In the genomic region with DNA sequence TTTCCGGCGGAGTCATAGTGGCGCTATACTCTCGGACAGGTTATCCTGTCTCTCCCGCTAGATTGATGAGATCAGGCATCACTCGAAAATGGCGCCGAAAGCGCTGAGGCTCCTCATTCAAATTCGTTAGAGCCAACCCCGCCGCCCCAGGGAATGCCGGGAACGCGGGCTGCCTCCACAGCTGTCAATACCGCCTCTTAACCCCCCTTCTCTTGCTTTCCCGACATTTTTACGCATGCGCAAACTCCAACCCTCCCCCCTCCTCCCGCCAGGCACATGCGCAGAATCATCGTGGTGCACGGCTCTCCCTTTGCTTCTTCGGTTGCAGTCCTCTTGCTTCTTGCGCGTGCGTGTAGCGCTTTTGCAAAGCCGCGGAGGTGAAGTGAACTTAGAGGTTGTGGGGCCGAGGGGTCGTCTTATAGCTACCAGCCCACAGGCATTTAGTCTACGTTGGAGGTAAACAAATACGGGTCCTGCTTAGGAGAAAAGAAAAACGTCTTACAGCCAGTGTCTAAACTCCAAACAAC, we compare ENCODE assay signal across 8 cellular contexts.
DNase-seq lines count a peak whose midpoint lies in the region; ATAC-seq and TF ChIP-seq lines count a peak whose summit lies in the region.

No MANE protein-coding gene starts in this region.

- H3K23me2 ChIP-seq in H9 (ENCODE audit: insufficient read length, low read depth, low read length, poor library complexity, severe bottlenecking): peaks cover 17% of the 10 kb centered on the region

- H3K9ac ChIP-seq in ES-I3 (ENCODE audit: low read depth, low read length) (peak overlapping the region; percentile 80), H9 (ENCODE audit: extremely low read depth, insufficient read length, low read length) (peak overlapping the region; percentile 71)

- no peaks in the 10 kb centered on the region; a peak in 1 of 7 replicates for H3K36me3 Mint-ChIP-seq in H9 (ENCODE audit: insufficient read depth in 1 of 3, low read depth in 3 of 3)
- peaks cover 22% of the 10 kb centered on the region for H3K36me3 Mint-ChIP-seq in natural killer cell treated with Interleukin-12 subunit alpha and Interleukin-12 subunit beta and Interleukin-15 and Interleukin-18, amount 100 ng/mL, for 72 hours

- H2BK20ac ChIP-seq in H9 (ENCODE audit: low read depth, low read length, poor library complexity, severe bottlenecking): no peak overlapping the region

- H3K56ac ChIP-seq in H9 (ENCODE audit: insufficient read length, low read depth, low read length): no peak overlapping the region

- no peak overlapping the region for H4K91ac ChIP-seq in H9 (ENCODE audit: insufficient read length, low read depth, low read length)

- DNase-seq in H9: peak; percentile 99
- DNase-seq in M059J (ENCODE audit: low read depth): peak; percentile 97
- DNase-seq in activated effector memory CD4-positive, alpha-beta T cell treated with anti-CD3 and anti-CD28 coated beads, Interleukin-2, amount 50 U/mL, for 16 hours: peak; percentile 99
- DNase-seq in fibroblast of the aortic adventitia (ENCODE audit: low read depth): peak; percentile 99
- peak; percentile 98 for DNase-seq in natural killer cell treated with Interleukin-12 subunit alpha and Interleukin-12 subunit beta and Interleukin-15 and Interleukin-18, amount 100 ng/mL, for 72 hours (ENCODE audit: low spot score)
- DNase-seq in stimulated activated naive CD4-positive, alpha-beta T cell treated with Interleukin-2 at 50 U/mL for 16 hours (lab: John Stamatoyannopoulos, UW): peak; percentile 98

- no peaks in the 10 kb centered on the region for H4K20me1 ChIP-seq in H9 (ENCODE audit: control insufficient read depth, insufficient read depth, insufficient read length)

- TF ChIP-seq CTCF in H9 (conservative IDR thresholded peaks at IDR 0.05) (no peak), fibroblast of the aortic adventitia (IDR thresholded peaks at IDR 0.05; ENCODE audit: insufficient read depth, low read length) (no peak)

- H3K4me1 ChIP-seq in ES-I3 (ENCODE audit: insufficient read depth, low read length): peaks cover 4% of the 10 kb centered on the region
- H3K4me1 ChIP-seq in H9 (ENCODE audit: insufficient read depth, low read length): no peaks in the 10 kb centered on the region

- no peaks in the 10 kb centered on the region; a peak in 1 of 5 replicates for H3K9me3 Mint-ChIP-seq in H9
- H3K9me3 Mint-ChIP-seq in natural killer cell treated with Interleukin-12 subunit alpha and Interleukin-12 subunit beta and Interleukin-15 and Interleukin-18, amount 100 ng/mL, for 72 hours: no peaks in the 10 kb centered on the region

- peak; percentile 71 for TF ChIP-seq POLR2A in Raji (IDR thresholded peaks at IDR 0.05; ENCODE audit: insufficient read depth, low read depth, low read length)

- H3K27ac Mint-ChIP-seq in H9: peak overlapping the region; percentile 98 to 100 (median 99)
- peak overlapping the region; percentile 99 for H3K27ac Mint-ChIP-seq in natural killer cell treated with Interleukin-12 subunit alpha and Interleukin-12 subunit beta and Interleukin-15 and Interleukin-18, amount 100 ng/mL, for 72 hours

- H2BK12ac ChIP-seq in H9 (ENCODE audit: insufficient read length, low read depth, low read length): no peak overlapping the region

- H3K4me3 ChIP-seq in fibroblast of the aortic adventitia (ENCODE audit: low read depth, low read length): peak overlapping the region; percentile 90

- peaks cover 5% of the 10 kb centered on the region; the same call in 1 of the 2 replicates for H3K27me3 Mint-ChIP-seq in H9 (ENCODE audit: low read depth)
- H3K27me3 Mint-ChIP-seq in natural killer cell treated with Interleukin-12 subunit alpha and Interleukin-12 subunit beta and Interleukin-15 and Interleukin-18, amount 100 ng/mL, for 72 hours: no peaks in the 10 kb centered on the region

- no peak overlapping the region for H4K5ac ChIP-seq in H9 (ENCODE audit: insufficient read length, low read depth, low read length)

- peak overlapping the region; percentile 15 for H3K27ac ChIP-seq in H9 (ENCODE audit: insufficient read length, low read depth, low read length)

- H3K4me1 Mint-ChIP-seq in H9: peaks cover 24 to 32% of the 10 kb centered on the region in 2 experiments
- H3K4me1 Mint-ChIP-seq in natural killer cell treated with Interleukin-12 subunit alpha and Interleukin-12 subunit beta and Interleukin-15 and Interleukin-18, amount 100 ng/mL, for 72 hours (ENCODE audit: low read depth in 2 of 2): peaks cover 23 to 32% of the 10 kb centered on the region in 2 donors

- H3K23ac ChIP-seq in H9 (ENCODE audit: insufficient read length, low read depth, low read length): no peak overlapping the region

- WGBS in H9 (ENCODE audit: extremely low coverage, insufficient read length, low lambda C conversion rate): no CpG with 5 or more reads among the region's 35 CpGs

- peak overlapping the region; percentile 42; the same call in 1 of the 2 replicates for H3K14ac ChIP-seq in H9 (ENCODE audit: insufficient read depth, low read length)

- H2AFZ ChIP-seq in H9 (ENCODE audit: low read length): no peak overlapping the region

- H3K79me2 ChIP-seq in H9 (ENCODE audit: insufficient read depth, low read length): peaks cover 4% of the 10 kb centered on the region; the same call in 1 of the 2 replicates

- no peaks in the 10 kb centered on the region for H3K79me1 ChIP-seq in H9 (ENCODE audit: insufficient read depth, low read depth, low read length, poor library complexity, severe bottlenecking)

- no peak overlapping the region for H2BK15ac ChIP-seq in H9 (ENCODE audit: low read depth, low read length)

- H2BK5ac ChIP-seq in H9 (ENCODE audit: insufficient read length, low read length): no peak overlapping the region

- H2AK5ac ChIP-seq in H9 (ENCODE audit: insufficient read length, low read length): no peak overlapping the region

- H3K36me3 ChIP-seq in ES-I3 (ENCODE audit: insufficient read depth, low read length): no peaks in the 10 kb centered on the region

- no peak overlapping the region for H3K4ac ChIP-seq in H9 (ENCODE audit: low read depth, low read length)

- H3K4me2 ChIP-seq in H9 (ENCODE audit: insufficient read depth, insufficient read length, low read length): peak overlapping the region; percentile 84

- no peak overlapping the region for H4K8ac ChIP-seq in H9 (replicated peaks; ENCODE audit: insufficient read length, low read depth, low read length)

- peak overlapping the region; percentile 98 to 99 for H3K4me3 Mint-ChIP-seq in H9
- H3K4me3 Mint-ChIP-seq in natural killer cell treated with Interleukin-12 subunit alpha and Interleukin-12 subunit beta and Interleukin-15 and Interleukin-18, amount 100 ng/mL, for 72 hours: peak overlapping the region; percentile 96

- peak overlapping the region; percentile 72 for H3K18ac ChIP-seq in H9 (ENCODE audit: insufficient read length, low read depth, low read length)

- no peak overlapping the region for H2BK120ac ChIP-seq in H9 (ENCODE audit: low read depth, low read length, poor library complexity, severe bottlenecking)

- no peaks in the 10 kb centered on the region for H3K27me3 ChIP-seq in H9 (ENCODE audit: insufficient read depth, low read length)

- no peak overlapping the region for H3T11ph ChIP-seq in H9 (ENCODE audit: low read length)

- no peaks in the 10 kb centered on the region for H3K9me3 ChIP-seq in ES-I3 (ENCODE audit: control insufficient read depth, insufficient read depth, low read length)
- H3K9me3 ChIP-seq in H9 (ENCODE audit: control insufficient read depth, low read depth, low read length): no peaks in the 10 kb centered on the region

- peak; percentile 90 to 91 for ATAC-seq in natural killer cell treated with Interleukin-12 subunit alpha and Interleukin-12 subunit beta and Interleukin-15 and Interleukin-18, amount 100 ng/mL, for 72 hours

Comparison
In these comparisons a context has a peak if more than half of its experiments do, and no peak if none do; other contexts are left out.
1. Peak in every context shown above with its lines: DNase-seq, ATAC-seq, H3K4me3 ChIP-seq and H3K27ac ChIP-seq.